In the genomic region with DNA sequence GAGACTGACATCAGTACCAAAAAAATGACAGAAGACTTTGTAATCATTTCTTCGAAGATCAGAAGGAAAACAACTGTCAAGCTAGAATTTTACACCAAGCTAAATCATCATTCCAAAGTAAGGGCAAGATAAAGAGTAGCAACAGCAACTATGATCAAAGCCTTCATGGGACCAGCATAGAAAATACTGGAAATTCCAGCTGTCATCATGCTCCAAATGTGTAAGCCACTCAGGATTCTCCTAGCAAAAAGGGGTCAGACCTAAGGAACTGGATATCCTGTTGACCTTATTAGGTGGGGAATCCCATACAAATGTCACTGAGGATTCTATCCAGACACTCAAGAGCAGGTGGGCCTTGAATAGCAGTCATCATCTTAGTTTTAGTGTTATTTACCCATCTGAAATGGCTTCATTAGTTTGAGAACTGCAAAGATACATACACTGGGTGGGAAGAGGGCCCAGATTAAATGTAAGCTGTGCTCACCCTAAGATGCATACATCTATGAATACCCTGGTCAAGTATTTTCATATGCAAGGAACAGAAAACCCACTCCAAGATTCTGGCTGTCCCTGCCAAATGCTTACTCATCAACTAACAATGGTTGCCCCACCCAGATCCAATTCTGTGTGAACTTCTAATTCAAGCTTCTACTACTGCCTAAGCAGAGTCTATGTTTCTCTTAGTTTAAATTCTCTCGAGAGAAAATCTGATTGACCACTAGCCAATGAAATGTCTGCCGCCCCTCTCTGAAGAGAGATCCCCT, we compare ENCODE assay signal across 1 cellular context.
TF ChIP-seq lines count a peak whose summit lies in the region.

No MANE protein-coding gene starts in this region.

TF ChIP-seq in HCT116, 20 proteins besides CTCF, POLR2A, EP300 and RAD21 (continued from another document):
- TF ChIP-seq POLR2AphosphoS5 (IDR thresholded peaks at IDR 0.05; ENCODE audit: low read depth, low read length), result no peak
- TF ChIP-seq CEBPB (IDR thresholded peaks at IDR 0.05; ENCODE audit: low read depth), result no peak
- no peak for TF ChIP-seq EZH2phosphoT487 (IDR thresholded peaks at IDR 0.05; ENCODE audit: borderline replicate concordance)
- no peak for TF ChIP-seq TCF7L2 (IDR thresholded peaks at IDR 0.05; ENCODE audit: borderline replicate concordance, extremely low read depth, insufficient read depth, insufficient read length)
- TF ChIP-seq FOSL1 (IDR thresholded peaks at IDR 0.05; ENCODE audit: low read depth), result no peak
- no peak for TF ChIP-seq SIN3A (IDR thresholded peaks at IDR 0.05; ENCODE audit: low read depth)
- TF ChIP-seq CBX3 (IDR thresholded peaks at IDR 0.05; ENCODE audit: low read depth), result no peak
- TF ChIP-seq ZNF274 (IDR thresholded peaks at IDR 0.05; ENCODE audit: low read depth, low read length), result no peak
- no peak for TF ChIP-seq EGR1 (IDR thresholded peaks at IDR 0.05; ENCODE audit: low read depth)
